1 cellular context compared by ENCODE assay signal in the genomic region with DNA sequence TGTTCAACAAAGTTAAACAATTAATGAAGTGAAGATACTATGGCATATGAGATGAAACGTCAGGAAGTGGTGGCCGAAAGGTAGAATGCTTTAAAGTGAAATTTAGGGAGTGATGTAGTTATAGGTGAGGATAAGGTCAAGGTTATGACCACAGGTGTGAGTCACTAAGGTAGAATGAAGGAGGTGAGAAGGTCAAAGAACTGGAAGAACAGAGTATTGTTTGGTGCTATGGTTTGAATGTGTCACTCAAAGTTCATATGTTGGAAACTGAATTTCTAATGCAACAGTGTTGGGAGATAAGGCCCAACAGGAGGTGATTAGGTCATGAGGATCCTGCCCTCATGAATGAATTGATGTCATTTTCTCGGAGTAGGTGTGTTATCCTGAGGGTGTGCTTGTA.
TF ChIP-seq lines count a peak whose summit lies in the region.

No MANE protein-coding gene starts in this region.

TF ChIP-seq in HepG2, 621 proteins besides CTCF, POLR2A, EP300 and RAD21:
- TF ChIP-seq, protein P1, sequence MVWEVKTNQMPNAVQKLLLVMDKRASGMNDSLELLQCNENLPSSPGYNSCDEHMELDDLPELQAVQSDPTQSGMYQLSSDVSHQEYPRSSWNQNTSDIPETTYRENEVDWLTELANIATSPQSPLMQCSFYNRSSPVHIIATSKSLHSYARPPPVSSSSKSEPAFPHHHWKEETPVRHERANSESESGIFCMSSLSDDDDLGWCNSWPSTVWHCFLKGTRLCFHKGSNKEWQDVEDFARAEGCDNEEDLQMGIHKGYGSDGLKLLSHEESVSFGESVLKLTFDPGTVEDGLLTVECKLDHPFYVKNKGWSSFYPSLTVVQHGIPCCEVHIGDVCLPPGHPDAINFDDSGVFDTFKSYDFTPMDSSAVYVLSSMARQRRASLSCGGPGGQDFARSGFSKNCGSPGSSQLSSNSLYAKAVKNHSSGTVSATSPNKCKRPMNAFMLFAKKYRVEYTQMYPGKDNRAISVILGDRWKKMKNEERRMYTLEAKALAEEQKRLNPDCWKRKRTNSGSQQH (CRISPR knock-in tag; IDR thresholded peaks at IDR 0.05; ENCODE audit: low read depth): no peak
- TF ChIP-seq NR2F6 (IDR thresholded peaks at IDR 0.05) (no peak), NR2F6 (CRISPR knock-in tag; IDR thresholded peaks at IDR 0.05) (peak; percentile 42; the same call in 1 of the 2 replicates), NR2F1 (CRISPR knock-in tag; IDR thresholded peaks at IDR 0.05) (peak in 1 of 2 experiments; percentile 52; a peak in 1 of 4 replicates), ZKSCAN5 (CRISPR knock-in tag; IDR thresholded peaks at IDR 0.05) (no peak), SOX13 (IDR thresholded peaks at IDR 0.05) (no peak), SOX13 (CRISPR knock-in tag; conservative IDR thresholded peaks at IDR 0.05 in 1 of 2, IDR thresholded peaks at IDR 0.05 in 1 of 2) (0 out of 4 replicates have a peak, but pooled peaks of 1 of the 2 experiments have one; percentile 12), RARA (CRISPR knock-in tag; IDR thresholded peaks at IDR 0.05) (peak; percentile 44)
